8 cellular contexts compared by ENCODE assay signal in genomic region chr17:35731239-35731931, GRCh38. TPM values are rescaled to one million over a fixed set of nuclear protein-coding genes. Genes with fewer than 3 reads are reported as not detected.
DNase-seq lines count a peak whose midpoint lies in the region; ATAC-seq and TF ChIP-seq lines count a peak whose summit lies in the region.

A gene with protein sequence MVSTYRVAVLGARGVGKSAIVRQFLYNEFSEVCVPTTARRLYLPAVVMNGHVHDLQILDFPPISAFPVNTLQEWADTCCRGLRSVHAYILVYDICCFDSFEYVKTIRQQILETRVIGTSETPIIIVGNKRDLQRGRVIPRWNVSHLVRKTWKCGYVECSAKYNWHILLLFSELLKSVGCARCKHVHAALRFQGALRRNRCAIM (plus strand): TSS chr17:35731639. CDS start chr17:35735185, 3,546 bp downstream.

- peak; percentile 65 for ATAC-seq in stimulated activated effector memory CD8-positive, alpha-beta T cell treated with anti-CD3 and anti-CD28 coated beads, Interleukin-12 subunit alpha, Interleukin-12 subunit beta, amount 100 ng/mL, for 72 hours
- ATAC-seq in HG02610 (IDR thresholded peaks at IDR 0.05; ENCODE audit: unreplicated experiment) (no peak), HG03196 (IDR thresholded peaks at IDR 0.05; ENCODE audit: unreplicated experiment) (no peak)

- H3K9me3 Mint-ChIP-seq in Calu3 (ENCODE audit: low read depth, unreplicated experiment): no peaks in the 10 kb centered on the region
- H3K9me3 Mint-ChIP-seq in stimulated activated effector memory CD8-positive, alpha-beta T cell treated with anti-CD3 and anti-CD28 coated beads, Interleukin-12 subunit alpha, Interleukin-12 subunit beta, amount 100 ng/mL, for 72 hours: no peaks in the 10 kb centered on the region

- H3K4me3 ChIP-seq in MG63: peak within 1 kb of the TSS; percentile 55

- H3K9me3 ChIP-seq in MG63: no peaks in the 10 kb centered on the region

- peak within 1 kb of the TSS; percentile 11 for H3K27ac Mint-ChIP-seq in Calu3 (ENCODE audit: unreplicated experiment)
- peak within 1 kb of the TSS; percentile 81 for H3K27ac Mint-ChIP-seq in stimulated activated effector memory CD8-positive, alpha-beta T cell treated with anti-CD3 and anti-CD28 coated beads, Interleukin-12 subunit alpha, Interleukin-12 subunit beta, amount 100 ng/mL, for 72 hours

- peaks cover 5% of the 10 kb centered on the region for H3K36me3 ChIP-seq in MG63

- TF ChIP-seq CTCF in Calu3 (IDR thresholded peaks at IDR 0.05; ENCODE audit: unreplicated experiment): no peak

- CTCF ChIA-PET in Calu3 (lab: Charles Lee): interaction anchor here (0.6 to 1.4 kb wide), 2 partner anchors 16 to 21 kb away, joined by 3 to 4 read pairs; no protein-coding TSS in a partner anchor

- DNase-seq in Calu3 (peak; percentile 59), MG63 (peak; percentile 76), activated T-cell treated with anti-CD3 and anti-CD28 coated beads for 4 hours (peak; percentile 41), erythroblast (lab: John Stamatoyannopoulos, UW) (peak; percentile 39 to 47), midbrain (lab: John Stamatoyannopoulos, UW) (peak; percentile 47)
- DNase-seq in stimulated activated effector memory CD8-positive, alpha-beta T cell treated with anti-CD3 and anti-CD28 coated beads, Interleukin-12 subunit alpha, Interleukin-12 subunit beta, amount 100 ng/mL, for 72 hours (ENCODE audit: low spot score in 2 of 2): no peak

- H3K27me3 Mint-ChIP-seq in Calu3 (ENCODE audit: unreplicated experiment): peaks cover 12% of the 10 kb centered on the region

- no TSS peak for BruUV-seq in Calu3 (replicated peaks; lab: Mats Ljungman, UMichigan)

- peak within 1 kb of the TSS; percentile 62 for H3K4me3 Mint-ChIP-seq in Calu3 (ENCODE audit: low read depth, unreplicated experiment)
- peak within 1 kb of the TSS; percentile 62 for H3K4me3 Mint-ChIP-seq in stimulated activated effector memory CD8-positive, alpha-beta T cell treated with anti-CD3 and anti-CD28 coated beads, Interleukin-12 subunit alpha, Interleukin-12 subunit beta, amount 100 ng/mL, for 72 hours

- TF ChIP-seq POLR2A in erythroblast (IDR thresholded peaks at IDR 0.05; ENCODE audit: low read length): no peak

- peaks cover 7% of the 10 kb centered on the region for H3K4me1 Mint-ChIP-seq in Calu3 (ENCODE audit: low read depth, unreplicated experiment)
- peaks cover 23% of the 10 kb centered on the region for H3K4me1 Mint-ChIP-seq in stimulated activated effector memory CD8-positive, alpha-beta T cell treated with anti-CD3 and anti-CD28 coated beads, Interleukin-12 subunit alpha, Interleukin-12 subunit beta, amount 100 ng/mL, for 72 hours

- no peaks in the 10 kb centered on the region for H3K27me3 ChIP-seq in MG63

- peaks cover 15% of the 10 kb centered on the region for H3K36me3 Mint-ChIP-seq in Calu3 (ENCODE audit: insufficient read depth, unreplicated experiment)
- peaks cover 11% of the 10 kb centered on the region for H3K36me3 Mint-ChIP-seq in stimulated activated effector memory CD8-positive, alpha-beta T cell treated with anti-CD3 and anti-CD28 coated beads, Interleukin-12 subunit alpha, Interleukin-12 subunit beta, amount 100 ng/mL, for 72 hours

- intact Hi-C loops in Calu3 (cut with micrococcal nuclease; ENCODE audit: unreplicated experiment): no loop called here

RNA-seq across cellular contexts. Expression of the gene that starts here (rescaled TPM):
- 0.95 and 1.4 TPM in 2 replicates for total RNA-seq in Calu3 (2022)
- total RNA-seq in MG63 (2014; rRNA removed; shearing (Covaris generic); ENCODE audit: low replicate concordance): 1.2 and 2.6 TPM in 2 replicates

Comparison
In these comparisons a context has a peak if more than half of its experiments do, and no peak if none do; other contexts are left out.
1. DNase-seq: peak in Calu3 (single experiment), MG63 (single experiment), activated T-cell treated with anti-CD3 and anti-CD28 coated beads for 4 hours (single experiment), erythroblast (2 of 2) and midbrain (single experiment); none in stimulated activated effector memory CD8-positive, alpha-beta T cell treated with anti-CD3 and anti-CD28 coated beads, Interleukin-12 subunit alpha, Interleukin-12 subunit beta, amount 100 ng/mL, for 72 hours (0 of 2).